Comparison of ENCODE assay signal across 1 cellular context in genomic region chr18:27674411-27674810, GRCh38.
TF ChIP-seq lines count a peak whose summit lies in the region.

No MANE protein-coding gene starts in this region.

TF ChIP-seq in GM23338, 12 proteins besides CTCF, POLR2A, EP300 and RAD21 (continued from another document):
- TF ChIP-seq ZNF462 (CRISPR knock-in tag; IDR thresholded peaks at IDR 0.05) (no peak), EZH2phosphoT487 (IDR thresholded peaks at IDR 0.05; ENCODE audit: unreplicated experiment) (no peak), ZNF114 (CRISPR knock-in tag; IDR thresholded peaks at IDR 0.05) (no peak), EZH2 (IDR thresholded peaks at IDR 0.05; ENCODE audit: low read depth, unreplicated experiment) (no peak)
